ENCODE assay signal across 8 cellular contexts in genomic region chr2:186588940-186589732, GRCh38. TPM values are rescaled to one million over a fixed set of nuclear protein-coding genes. Genes with fewer than 3 reads are reported as not detected.
DNase-seq lines count a peak whose midpoint lies in the region; ATAC-seq and TF ChIP-seq lines count a peak whose summit lies in the region.

No MANE protein-coding gene starts in this region.

- H3K27ac Mint-ChIP-seq in nephron, result peak overlapping the region; percentile 88 to 97 (median 97)

- TF ChIP-seq CTCF in nephron (IDR thresholded peaks at IDR 0.05; ENCODE audit: unreplicated experiment in 3 of 3), result no peak

- no peaks in the 10 kb centered on the region for H3K36me3 ChIP-seq in ectodermal cell (ENCODE audit: control insufficient read depth, insufficient read depth, low read length)

- H3K4me1 Mint-ChIP-seq in nephron, result peaks cover 15% of the 10 kb centered on the region

- no peaks in the 10 kb centered on the region for H3K9me3 Mint-ChIP-seq in nephron

- DNase-seq in NCI-H748 treated with DMSO at 0.1 percent for 48 hours (lab: John Stamatoyannopoulos, UW), result peak; percentile 63
- DNase-seq in COLO668 (lab: John Stamatoyannopoulos, UW; ENCODE audit: unreplicated experiment), result no peak
- DNase-seq in activated CD4-positive, CD25-positive, alpha-beta regulatory T cell (lab: John Stamatoyannopoulos, UW), result no peak
- no peak for DNase-seq in cerebellar nuclear complex (lab: John Stamatoyannopoulos, UW)

- H3K4me3 Mint-ChIP-seq in nephron, result peak overlapping the region; percentile 87 to 95 (median 92)

- H3K27ac ChIP-seq in ectodermal cell (ENCODE audit: insufficient read depth, low read depth, low read length, poor library complexity, severe bottlenecking), result peak overlapping the region; percentile 45

- H3K27me3 Mint-ChIP-seq in nephron (ENCODE audit: low read depth), result peaks cover 7% of the 10 kb centered on the region

- H3K4me3 ChIP-seq in ectodermal cell (ENCODE audit: insufficient read depth, low read depth, low read length), result peak overlapping the region; percentile 69

- no peaks in the 10 kb centered on the region for H3K27me3 ChIP-seq in ectodermal cell (ENCODE audit: control insufficient read depth, insufficient read depth, low read length, poor library complexity, severe bottlenecking)

- WGBS in ectodermal cell, 2 experiments, result 39 to 40% methylated on average over 22 of the region's 22 CpGs

- no peaks in the 10 kb centered on the region for H3K4me1 ChIP-seq in ectodermal cell (ENCODE audit: control insufficient read depth, insufficient read depth, low read length)

- H3K9me3 ChIP-seq in ectodermal cell (ENCODE audit: control insufficient read depth, low read length), result no peaks in the 10 kb centered on the region

- ATAC-seq in GM19023 (IDR thresholded peaks at IDR 0.05; ENCODE audit: unreplicated experiment) (peak; percentile 1), GM18868 (IDR thresholded peaks at IDR 0.05; ENCODE audit: unreplicated experiment) (no peak)

- H3K36me3 Mint-ChIP-seq in nephron (ENCODE audit: low read depth), result no peaks in the 10 kb centered on the region

RNA-seq across cellular contexts. Expression of gene ITGAV, which starts 0.7 kb away (rescaled TPM):
- 27.1 TPM for polyA plus RNA-seq in ectodermal cell (2013, experiment 1 of 4)
- 32.0 TPM for polyA plus RNA-seq in ectodermal cell (2013, experiment 2 of 4)
- 32.7 TPM for polyA plus RNA-seq in ectodermal cell (2013, experiment 3 of 4)
- polyA plus RNA-seq in ectodermal cell (2013, experiment 4 of 4), result 35.0 TPM
